28 cellular contexts compared by ENCODE assay signal in genomic region chr22:40834628-40835027, GRCh38. TPM values are rescaled to one million over a fixed set of nuclear protein-coding genes. Genes with fewer than 3 reads are reported as not detected.
"Had no signal": no experiment of that assay in that cellular context is flagged by ENCODE, and none has a peak within 500 bp of the region (broad histone marks: within the 10 kb centered on the region; RNA-seq: fewer than 3 reads in every experiment).

No MANE protein-coding gene starts in this region.

- ATAC-seq: activated CD8-positive, alpha-beta T cell treated with anti-CD3 and anti-CD28 coated beads, Interleukin-2, amount 10 ng/mL, durations not matched to agents 7 days and 5 days; activated naive CD8-positive, alpha-beta T cell treated with anti-CD3 and anti-CD28 coated beads, Interleukin-2, amount 50 U/mL, for 24 hours had no signal

- H3K27ac ChIP-seq: brain microvascular endothelial cell, WERI-Rb-1 had no signal

- DNase-seq: activated CD4-positive, alpha-beta T cell treated with anti-CD3 and anti-CD28 coated beads for 1 hour; activated CD4-positive, alpha-beta T cell treated with anti-CD3 and anti-CD28 coated beads, Interleukin-2, amount 10 ng/mL, durations not matched to agents 24 days and 14 days; activated CD4-positive, alpha-beta T cell treated with anti-CD3 and anti-CD28 coated beads, Interleukin-2, amount 50 U/mL, for 48 hours; activated CD4-positive, CD25-positive, alpha-beta regulatory T cell; activated CD8-positive, alpha-beta T cell treated with anti-CD3 and anti-CD28 coated beads, Interleukin-2, amount 10 ng/mL, durations not matched to agents 7 days and 5 days; activated effector memory CD4-positive, alpha-beta T cell treated with Interleukin-2 at 50 U/mL for 16 hours; activated naive CD4-positive, alpha-beta T cell treated with anti-CD3 and anti-CD28 coated beads, Interleukin-2, amount 10 ng/mL, durations not matched to agents 7 days and 5 days; activated naive CD8-positive, alpha-beta T cell treated with anti-CD3 and anti-CD28 coated beads, Interleukin-2, amount 50 U/mL, for 24 hours; activated T-cell treated with anti-CD3 and anti-CD28 coated beads, Interleukin-2, amount 50 U/mL, for 48 hours; amniotic stem cell; aorta; brain microvascular endothelial cell; central memory CD4-positive, alpha-beta T cell; NCI-H1105 treated with DMSO at 0.1 percent for 48 hours; NCI-H1436; NCI-H1694; NCI-H2029; NCI-H345; NCI-H524 treated with DMSO at 0.1 percent for 48 hours; Right ventricle myocardium superior; T1000; WERI-Rb-1 had no signal

- H3K27me3 ChIP-seq: brain microvascular endothelial cell had no signal

- FAIRE-seq: colon had no signal

RNA-seq across cellular contexts. Expression of gene DNAJB7, which starts 27.3 kb away (rescaled TPM):
- total RNA-seq: activated CD4-positive, alpha-beta T cell treated with anti-CD3 and anti-CD28 coated beads, Interleukin-2, amount 10 ng/mL, durations not matched to agents 24 days and 14 days; activated CD8-positive, alpha-beta T cell treated with anti-CD3 and anti-CD28 coated beads, Interleukin-2, amount 10 ng/mL, durations not matched to agents 7 days and 5 days; aorta; cerebellum; MCF 10A; NCI-H460; Right ventricle myocardium superior; T-helper 1 cell treated with Interleukin-12 subunit alpha and Interleukin-12 subunit beta and Interleukin-4 antibody, amounts not matched to agents 30 ng/mL and 1 ng/mL, for 36 hours; T-helper 2 cell treated with Interferon-gamma antibody and Interleukin-4, amounts not matched to agents 100 ng/mL and 5 ng/mL, for 36 hours had no signal
- polyA plus RNA-seq: aorta had no signal
